23 cellular contexts compared by ENCODE assay signal in the genomic region with DNA sequence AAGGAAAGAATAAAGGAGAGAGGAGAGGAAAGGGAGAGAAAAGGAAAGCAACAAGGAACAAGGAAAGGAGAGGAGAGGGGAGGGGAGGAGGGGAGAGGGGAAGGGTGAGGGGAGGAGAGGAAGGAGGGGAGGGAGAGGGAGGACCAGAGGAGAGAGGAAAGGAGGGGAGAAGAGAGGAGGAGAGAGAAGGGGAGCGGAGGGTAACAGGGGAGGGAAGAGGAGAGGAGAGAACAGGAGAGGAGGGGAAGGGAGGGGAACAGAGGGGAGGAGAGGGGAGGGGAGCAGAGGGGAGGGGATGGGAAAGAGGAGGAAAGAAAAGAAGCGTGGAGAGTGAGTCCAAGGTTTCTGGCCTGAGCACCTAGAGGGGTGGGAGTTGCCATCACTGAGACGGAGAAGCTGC. TPM values are rescaled to one million over a fixed set of nuclear protein-coding genes. Genes with fewer than 3 reads are reported as not detected.
"Had no signal": no experiment of that assay in that cellular context is flagged by ENCODE, and none has a peak within 500 bp of the region (broad histone marks: within the 10 kb centered on the region; RNA-seq: fewer than 3 reads in every experiment).

No MANE protein-coding gene starts in this region.

- H3K27ac ChIP-seq: colonic mucosa, foreskin keratinocyte, hepatocyte, neutrophil, spleen, stomach, thoracic aorta, transverse colon had no signal

- H3K4me1 ChIP-seq: colonic mucosa, foreskin keratinocyte, spleen, transverse colon had no signal

- ATAC-seq: foreskin keratinocyte; left ventricle myocardium superior; naive thymus-derived CD8-positive, alpha-beta T cell; sciatic nerve had no signal

- H3K36me3 Mint-ChIP-seq: naive thymus-derived CD8-positive, alpha-beta T cell had no signal

- DNase-seq: colonic mucosa; dermis blood vessel endothelial cell; erythroblast; foreskin keratinocyte; head of caudate nucleus; kidney; left cardiac atrium; left ventricle myocardium superior; mesendoderm; naive thymus-derived CD8-positive, alpha-beta T cell; spleen; stimulated activated CD4-positive, alpha-beta T cell treated with anti-CD3 and anti-CD28 coated beads, Interleukin-15, amount 100 ng/mL, for 24 hours; stimulated activated CD4-positive, alpha-beta T cell treated with anti-CD3 and anti-CD28 coated beads, Interleukin-1b, Interleukin-23, amount 100 ng/mL, for 48 hours; stimulated activated CD4-positive, alpha-beta T cell treated with anti-CD3 and anti-CD28 coated beads, Interleukin-4, amount 100 ng/mL, for 24 hours; stomach; substantia nigra; transverse colon had no signal

- H3K27ac Mint-ChIP-seq: stimulated activated memory B cell treated with anti-CD40 and anti-IgM and Interleukin-4, amounts not matched to agents 10 μg/mL and 1 μg/mL and 100 μg/mL, for 72 hours had no signal

- H3K9me3 ChIP-seq: colonic mucosa, neutrophil, spleen, stomach, thoracic aorta, transverse colon had no signal

- H3K27me3 Mint-ChIP-seq: naive thymus-derived CD8-positive, alpha-beta T cell; stimulated activated memory B cell treated with anti-CD40 and anti-IgM and Interleukin-4, amounts not matched to agents 10 μg/mL and 1 μg/mL and 100 μg/mL, for 72 hours had no signal

- H3K27me3 ChIP-seq: colonic mucosa, foreskin keratinocyte, hepatocyte, spleen, stomach, transverse colon had no signal

- H3K36me3 ChIP-seq: colonic mucosa, neutrophil, thoracic aorta had no signal

- H3K9me3 Mint-ChIP-seq: naive thymus-derived CD8-positive, alpha-beta T cell; stimulated activated memory B cell treated with anti-CD40 and anti-IgM and Interleukin-4, amounts not matched to agents 10 μg/mL and 1 μg/mL and 100 μg/mL, for 72 hours had no signal

- H3K4me3 Mint-ChIP-seq: stimulated activated memory B cell treated with anti-CD40 and anti-IgM and Interleukin-4, amounts not matched to agents 10 μg/mL and 1 μg/mL and 100 μg/mL, for 72 hours had no signal

- H3K4me3 ChIP-seq: colonic mucosa, hepatocyte, lung, spleen, stomach, thoracic aorta, transverse colon had no signal

RNA-seq across cellular contexts. Expression of gene FAAP24, which starts 26.7 kb away (rescaled TPM):
- total RNA-seq: left ventricle myocardium superior had no signal
